ENCODE assay signal across 15 cellular contexts in the genomic region with DNA sequence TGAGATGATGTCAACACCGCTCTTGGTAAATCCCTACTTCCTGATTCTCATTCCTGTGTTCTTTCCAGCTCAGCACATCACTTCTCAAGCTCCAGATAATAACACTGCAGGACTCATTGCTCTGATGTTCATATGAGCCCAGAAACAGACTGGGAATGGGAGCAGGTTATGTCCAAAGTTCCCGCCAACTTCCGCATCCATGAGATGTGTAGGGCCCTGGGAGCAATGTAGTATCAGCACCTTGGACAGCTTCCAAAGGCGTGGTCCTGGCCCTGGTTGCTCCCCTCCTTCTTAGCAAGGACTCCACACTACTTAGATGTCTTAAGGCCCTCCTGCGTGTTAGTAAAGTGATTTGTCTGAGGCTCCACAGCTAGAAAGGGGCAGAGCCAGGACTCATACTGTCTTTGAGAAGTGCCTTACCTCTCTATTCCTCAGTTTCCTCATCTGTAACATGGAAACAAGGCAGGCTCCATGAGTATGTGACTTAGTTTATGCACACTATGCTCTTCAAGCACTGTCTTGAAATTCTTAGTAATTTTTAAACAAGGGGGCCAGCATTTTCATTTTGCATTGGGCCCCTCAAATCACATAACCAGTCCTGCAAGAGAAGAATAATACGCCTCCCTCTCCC. TPM values are rescaled to one million over a fixed set of nuclear protein-coding genes. Genes with fewer than 3 reads are reported as not detected.
DNase-seq lines count a peak whose midpoint lies in the region; ATAC-seq, FAIRE-seq and TF ChIP-seq lines count a peak whose summit lies in the region.
"Had no signal": no experiment of that assay in that cellular context is flagged by ENCODE, and none has a peak within 500 bp of the region (broad histone marks: within the 10 kb centered on the region; RNA-seq: fewer than 3 reads in every experiment).

No MANE protein-coding gene starts in this region.

- no peaks in the 10 kb centered on the region for H3K9me3 ChIP-seq in Karpas-422 (ENCODE audit: low read length)
- no peaks in the 10 kb centered on the region for H3K9me3 ChIP-seq in GM12878 (replicated peaks; ENCODE audit: control insufficient read depth, insufficient read depth, low read length)
- H3K9me3 ChIP-seq: tibial nerve had no signal

- no peak for TF ChIP-seq POLR2A in GM12878 (IDR thresholded peaks at IDR 0.05; ENCODE audit: low read depth, low read length)

- TF ChIP-seq EP300 in GM12878 (IDR thresholded peaks at IDR 0.05; ENCODE audit: borderline replicate concordance in 1 of 2, control insufficient read depth in 1 of 2, low read depth in 2 of 2, low read length in 2 of 2) = no peak

- TF ChIP-seq CTCF in GM12878 (IDR thresholded peaks at IDR 0.05 in 2 of 3, conservative IDR thresholded peaks at IDR 0.05 in 1 of 3; ENCODE audit: control insufficient read depth in 2 of 3, extremely low read depth in 1 of 3, insufficient read depth in 1 of 3, low read depth in 3 of 3, low read length in 3 of 3) = no peak

- intact Hi-C loops in GM12878 (cut with micrococcal nuclease; ENCODE audit: unreplicated experiment) = no loop called here

- ATAC-seq in GM12878 (peak; percentile 56; the same call in 2 of the 3 replicates), HG02571 (IDR thresholded peaks at IDR 0.05; ENCODE audit: unreplicated experiment) (no peak)

- H3K36me3 ChIP-seq in Karpas-422 (ENCODE audit: insufficient read depth, low read length) = no peaks in the 10 kb centered on the region
- H3K36me3 ChIP-seq in GM12878 (ENCODE audit: control insufficient read depth in 2 of 2, insufficient read depth in 2 of 2, low read length in 1 of 2) = no peaks in the 10 kb centered on the region
- H3K36me3 ChIP-seq: tibial nerve had no signal

- SMC1A ChIA-PET in GM12878 (lab: Charles Lee; ENCODE audit: uncharacterized antibody, unreplicated experiment) = no interaction called here

- H3K79me2 ChIP-seq in Karpas-422 (ENCODE audit: low read length) = no peaks in the 10 kb centered on the region
- H3K79me2 ChIP-seq in GM12878 (ENCODE audit: control insufficient read depth, insufficient read depth, low read length) = no peaks in the 10 kb centered on the region
- H3K79me2 ChIP-seq: parathyroid adenoma had no signal

- H3K9me2 ChIP-seq in Karpas-422 (replicated peaks; ENCODE audit: insufficient read depth, low read length) = no peaks in the 10 kb centered on the region

- POLR2A ChIA-PET in GM12878 (lab: Charles Lee) = no interaction called here

- RAD21 ChIA-PET in GM12878 (lab: Charles Lee; ENCODE audit: unreplicated experiment) = no interaction called here

- H3K4me1 ChIP-seq in Karpas-422 (ENCODE audit: low read length) (no peaks in the 10 kb centered on the region), GM12878 (ENCODE audit: control insufficient read depth, insufficient read depth, low read length) (no peaks in the 10 kb centered on the region)
- H3K4me1 ChIP-seq: parathyroid adenoma, tibial nerve had no signal

- peak; percentile 2 for DNase-seq in NCI-H2029 (lab: John Stamatoyannopoulos, UW)
- DNase-seq in NCI-H2029 treated with DMSO at 0.1 percent for 48 hours (lab: John Stamatoyannopoulos, UW) = no peak
- DNase-seq in Karpas-422 = peak; percentile 65
- DNase-seq in GM12878 (ENCODE audit: low read depth, low spot score) = no peak
- peak; percentile 41 for DNase-seq in myocyte (ENCODE audit: low read depth)
- DNase-seq in effector CD4-positive, alpha-beta T cell = no peak
- no peak for DNase-seq in NCI-H2107 (lab: John Stamatoyannopoulos, UW)
- DNase-seq: activated effector memory CD4-positive, alpha-beta T cell treated with Interleukin-2 at 50 U/mL for 16 hours; GF-D8; KG1; T-helper 9 cell had no signal

- H3K9ac ChIP-seq in Karpas-422 (ENCODE audit: low read length) = no peak overlapping the region
- H3K9ac ChIP-seq in GM12878 (ENCODE audit: control insufficient read depth, insufficient read depth, low read length) = no peak overlapping the region
- H3K9ac ChIP-seq: parathyroid adenoma had no signal

- H3K4me3 ChIP-seq in Karpas-422 (ENCODE audit: low read length) (no peak overlapping the region), GM12878 (no peak overlapping the region)
- H3K4me3 ChIP-seq: tibial nerve had no signal

- no peaks in the 10 kb centered on the region for H3K27me3 ChIP-seq in Karpas-422 (ENCODE audit: low read length)
- H3K27me3 ChIP-seq in GM12878 (replicated peaks in 1 of 2; ENCODE audit: control insufficient read depth in 2 of 2, insufficient read depth in 2 of 2, low read length in 1 of 2) = no peaks in the 10 kb centered on the region; a peak in 1 of 4 replicates
- H3K27me3 ChIP-seq: tibial nerve had no signal

- H3K27ac ChIP-seq in Karpas-422 (ENCODE audit: low read length) = no peak overlapping the region
- H3K27ac ChIP-seq in GM12878 (ENCODE audit: control insufficient read depth, insufficient read depth) = no peak overlapping the region
- H3K27ac ChIP-seq: parathyroid adenoma, tibial nerve had no signal

- no TSS peak for BruUV-seq in GM12878 (replicated peaks; lab: Mats Ljungman, UMichigan)

- in situ Hi-C loops in GM12878 (cut with MboI) = no loop called here

- WGBS in GM12878 (ENCODE audit: insufficient coverage, insufficient replicate concordance, low lambda C conversion rate, missing lambda C conversion rate) = 54% methylated on average over 6 of the region's 6 CpGs

- CTCF ChIA-PET in GM12878 (lab: Yijun Ruan, JAX) = no interaction called here

- TF ChIP-seq RAD21 in GM12878 (IDR thresholded peaks at IDR 0.05; ENCODE audit: insufficient read depth, low read depth, low read length) = no peak

- FAIRE-seq in GM12878 (lab: Jason Lieb, UNC) = no peak
- FAIRE-seq: islet of Langerhans had no signal

- H4K20me1 ChIP-seq in Karpas-422 (ENCODE audit: insufficient read depth, low read depth, low read length) = no peaks in the 10 kb centered on the region; the same call in 1 of the 2 replicates
- H4K20me1 ChIP-seq in GM12878 (ENCODE audit: control insufficient read depth, insufficient read depth) = no peaks in the 10 kb centered on the region

- H2AFZ ChIP-seq in Karpas-422 (ENCODE audit: low read length) (no peak overlapping the region), GM12878 (ENCODE audit: control insufficient read depth, low read depth, low read length) (no peak overlapping the region)
- H2AFZ ChIP-seq: parathyroid adenoma had no signal

- H3K4me2 ChIP-seq in Karpas-422 (ENCODE audit: low read depth, low read length, poor library complexity, severe bottlenecking) (no peak overlapping the region), GM12878 (ENCODE audit: control insufficient read depth, insufficient read depth) (no peak overlapping the region)

TF ChIP-seq in GM12878, 131 proteins besides CTCF, POLR2A, EP300 and RAD21:
- no peak for TF ChIP-seq PAX5 (IDR thresholded peaks at IDR 0.05; ENCODE audit: borderline replicate concordance, low read depth, low read length)
- TF ChIP-seq REST (IDR thresholded peaks at IDR 0.05; ENCODE audit: low read depth, low read length) = peak; percentile 88

RNA-seq across cellular contexts. Expression of gene SLC6A1, which starts 27.9 kb away (rescaled TPM):
- total RNA-seq in Karpas-422 (2014; rRNA removed; shearing (Covaris generic); ENCODE audit: low replicate concordance) = not detected in 2 replicates
- total RNA-seq in GM12878 (2013; cell fraction: nucleolus; rRNA removed) = not detected in 2 replicates
- total RNA-seq in GM12878 (2014; rRNA removed) = not detected in 2 replicates
- not detected in 2 replicates for total RNA-seq in GM12878 (2014; rRNA removed; fragmentation: Illumina TruSeq; extraction: Trizol)
- total RNA-seq in GM12878 (2021) = not detected in 2 replicates
- not detected for polyA plus RNA-seq in GM12878 (2011; ENCODE audit: low read depth)
- not detected in 2 replicates for polyA plus RNA-seq in GM12878 (2011; rRNA removed)
- polyA plus RNA-seq in GM12878 (2011; cell fraction: cytosol; rRNA removed) = not detected in 2 replicates
- not detected in 2 replicates for polyA plus RNA-seq in GM12878 (2011; cell fraction: nucleus; rRNA removed)
- polyA plus RNA-seq in GM12878 (2012) = not detected in 2 replicates
- polyA plus RNA-seq in GM12878 (2014; fragmentation: Illumina TruSeq; extraction: Trizol) = not detected in 2 replicates
- not detected for polyA plus RNA-seq in GM12878 (2014; fragmentation: Nextera tagmentation; extraction: Ambion mirVana)
- not detected in 2 replicates for polyA plus RNA-seq in GM12878 (2014; rRNA removed)
- not detected for polyA plus RNA-seq in GM12878 (2016; fragmentation: Nextera tagmentation; extraction: Ambion mirVana)
- not detected in 2 replicates for polyA minus RNA-seq in GM12878 (2011; rRNA and poly(A)+ RNA removed)
- not detected in 2 replicates for polyA minus RNA-seq in GM12878 (2011; cell fraction: cytosol; rRNA and poly(A)+ RNA removed)
- polyA minus RNA-seq in GM12878 (2011; cell fraction: nucleus; rRNA and poly(A)+ RNA removed) = not detected in 2 replicates
- 0.26 TPM in 1 of 2 replicates, not detected in the other for total RNA-seq in myocyte
- polyA plus RNA-seq in myocyte (2012) = 0.03 TPM

Comparison
In these comparisons a context has a peak if more than half of its experiments do, and no peak if none do; other contexts are left out.
1. DNase-seq: peak in NCI-H2029 (single experiment), Karpas-422 (single experiment) and myocyte (single experiment); none in NCI-H2029 treated with DMSO at 0.1 percent for 48 hours (single experiment), GM12878 (single experiment), effector CD4-positive, alpha-beta T cell (single experiment) and NCI-H2107 (single experiment).